In the genomic region with DNA sequence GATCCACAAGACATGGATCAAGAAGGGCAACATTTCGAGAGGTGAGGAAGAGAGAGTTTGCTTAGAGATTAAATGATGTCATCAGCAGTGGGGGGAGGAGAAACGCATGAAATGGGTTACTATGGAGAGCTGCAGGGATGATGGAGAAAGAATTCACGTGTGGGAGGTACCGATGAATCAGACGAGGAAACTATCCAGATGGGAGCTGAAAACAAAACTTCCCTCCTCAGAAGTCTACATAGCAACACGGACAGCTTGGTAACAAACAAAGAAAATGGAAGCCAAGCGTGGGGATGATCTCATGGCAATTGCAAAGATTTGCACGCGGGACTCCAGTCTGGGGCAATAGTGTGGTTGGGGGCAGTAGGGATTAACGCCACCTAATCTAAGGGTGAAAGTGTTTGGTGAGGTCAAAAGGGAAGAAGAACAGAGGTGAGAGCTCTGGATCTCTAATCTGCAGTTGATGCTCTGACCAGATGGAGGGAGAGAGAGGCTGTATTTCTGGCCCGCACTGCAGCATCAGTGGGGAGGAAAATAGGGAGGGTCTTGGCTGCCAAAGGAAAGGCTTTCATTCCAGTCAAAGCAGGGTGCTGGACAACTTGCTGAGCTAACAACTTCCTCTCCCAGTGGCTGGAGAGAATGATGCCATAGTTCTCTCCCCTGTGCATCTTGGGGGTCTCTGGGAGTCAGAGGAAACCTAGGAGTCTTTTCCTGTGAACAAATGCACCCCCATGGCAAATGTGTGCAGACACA, we compare ENCODE assay signal across 9 cellular contexts. TPM values are rescaled to one million over a fixed set of nuclear protein-coding genes. Genes with fewer than 3 reads are reported as not detected.
DNase-seq lines count a peak whose midpoint lies in the region; ATAC-seq and TF ChIP-seq lines count a peak whose summit lies in the region.
"Had no signal": no experiment of that assay in that cellular context is flagged by ENCODE, and none has a peak within 500 bp of the region (broad histone marks: within the 10 kb centered on the region; RNA-seq: fewer than 3 reads in every experiment).

No MANE protein-coding gene starts in this region.

- TF ChIP-seq CTCF in BJ (IDR thresholded peaks at IDR 0.05; ENCODE audit: insufficient read depth, low read depth, low read length) (no peak), fibroblast of lung (conservative IDR thresholded peaks at IDR 0.05 in 1 of 2, IDR thresholded peaks at IDR 0.05 in 1 of 2; ENCODE audit: low read depth in 1 of 2, low read length in 2 of 2) (no peak), omental fat pad (IDR thresholded peaks at IDR 0.05) (no peak)

- no peaks in the 10 kb centered on the region for H3K36me3 Mint-ChIP-seq in activated T-helper 1 cell treated with anti-CD3 and anti-CD28 coated beads, Interleukin-12 subunit alpha, Interleukin-12 subunit beta, Interleukin-2, Interleukin-4 antibody, amounts not matched to agents 30 ng/mL and 10 ng/mL and 1 ng/mL, durations not matched to agents 14 hours and 24 hours and 36 hours (ENCODE audit: low read depth)

- H2AFZ ChIP-seq in fibroblast of lung (ENCODE audit: low read length): peak overlapping the region; percentile 44

- H3K27me3 Mint-ChIP-seq in activated T-helper 1 cell treated with anti-CD3 and anti-CD28 coated beads, Interleukin-12 subunit alpha, Interleukin-12 subunit beta, Interleukin-2, Interleukin-4 antibody, amounts not matched to agents 30 ng/mL and 10 ng/mL and 1 ng/mL, durations not matched to agents 14 hours and 24 hours and 36 hours (ENCODE audit: insufficient read depth): no peaks in the 10 kb centered on the region

- H3K79me2 ChIP-seq in fibroblast of lung (ENCODE audit: control insufficient read depth, insufficient read depth, low read length): no peaks in the 10 kb centered on the region

- H3K27ac Mint-ChIP-seq in activated T-helper 1 cell treated with anti-CD3 and anti-CD28 coated beads, Interleukin-12 subunit alpha, Interleukin-12 subunit beta, Interleukin-2, Interleukin-4 antibody, amounts not matched to agents 30 ng/mL and 10 ng/mL and 1 ng/mL, durations not matched to agents 14 hours and 24 hours and 36 hours: no peak overlapping the region

- H3K4me3 Mint-ChIP-seq in activated T-helper 1 cell treated with anti-CD3 and anti-CD28 coated beads, Interleukin-12 subunit alpha, Interleukin-12 subunit beta, Interleukin-2, Interleukin-4 antibody, amounts not matched to agents 30 ng/mL and 10 ng/mL and 1 ng/mL, durations not matched to agents 14 hours and 24 hours and 36 hours: no peak overlapping the region

- peak overlapping the region; percentile 68 for H3K4me2 ChIP-seq in fibroblast of lung (ENCODE audit: extremely low read depth, insufficient read depth, low read length)

- no peaks in the 10 kb centered on the region for H3K9me3 ChIP-seq in fibroblast of lung (ENCODE audit: control insufficient read depth, insufficient read depth, low read depth, low read length)

- intact Hi-C loops in activated T-helper 1 cell treated with anti-CD3 and anti-CD28 coated beads, Interleukin-12 subunit alpha, Interleukin-12 subunit beta, Interleukin-2, Interleukin-4 antibody, amounts not matched to agents 30 ng/mL and 10 ng/mL and 1 ng/mL, durations not matched to agents 14 hours and 24 hours and 36 hours (cut with micrococcal nuclease): no loop called here

- peaks cover 6% of the 10 kb centered on the region for H3K4me1 ChIP-seq in fibroblast of lung (ENCODE audit: control insufficient read depth, extremely low read depth, insufficient read depth, low read length)

- H4K20me1 ChIP-seq in fibroblast of lung (ENCODE audit: control insufficient read depth, extremely low read depth, insufficient read depth, low read length): no peaks in the 10 kb centered on the region

- DNase-seq in BJ (ENCODE audit: low read depth): peak; percentile 77
- DNase-seq in RPMI7951 (ENCODE audit: low read depth): peak; percentile 93
- peak; percentile 80 to 96 for DNase-seq in fibroblast of lung (ENCODE audit: low read depth in 2 of 2)
- no peak for DNase-seq in omental fat pad (ENCODE audit: low spot score)
- no peak for DNase-seq in activated naive CD4-positive, alpha-beta T cell (lab: John Stamatoyannopoulos, UW)
- no peak for DNase-seq in activated T-helper 1 cell treated with anti-CD3 and anti-CD28 coated beads, Interleukin-12 subunit alpha, Interleukin-12 subunit beta, Interleukin-2, Interleukin-4 antibody, amounts not matched to agents 30 ng/mL and 10 ng/mL and 1 ng/mL, durations not matched to agents 14 hours and 24 hours and 36 hours (ENCODE audit: low spot score)
- no peak for DNase-seq in H7
- DNase-seq: stimulated activated naive CD4-positive, alpha-beta T cell had no signal

- H3K36me3 ChIP-seq in BJ (ENCODE audit: control insufficient read depth, insufficient read depth, low read length): no peaks in the 10 kb centered on the region
- no peaks in the 10 kb centered on the region for H3K36me3 ChIP-seq in fibroblast of lung (ENCODE audit: control insufficient read depth, insufficient read depth, low read length)
- no peaks in the 10 kb centered on the region for H3K36me3 ChIP-seq in H7 (replicated peaks; ENCODE audit: control insufficient read depth, insufficient read depth, low read length)

- ATAC-seq in omental fat pad (ENCODE audit: low FRiP score) (peak; percentile 93), GM18519 (IDR thresholded peaks at IDR 0.05; ENCODE audit: low FRiP score, unreplicated experiment) (no peak)

- H3K27me3 ChIP-seq in BJ (ENCODE audit: control insufficient read depth, insufficient read depth, low read length): no peaks in the 10 kb centered on the region
- no peaks in the 10 kb centered on the region for H3K27me3 ChIP-seq in fibroblast of lung (ENCODE audit: control insufficient read depth, insufficient read depth, low read length)
- no peaks in the 10 kb centered on the region for H3K27me3 ChIP-seq in H7 (ENCODE audit: control insufficient read depth, insufficient read depth, low read length)

- no peaks in the 10 kb centered on the region for H3K4me1 Mint-ChIP-seq in activated T-helper 1 cell treated with anti-CD3 and anti-CD28 coated beads, Interleukin-12 subunit alpha, Interleukin-12 subunit beta, Interleukin-2, Interleukin-4 antibody, amounts not matched to agents 30 ng/mL and 10 ng/mL and 1 ng/mL, durations not matched to agents 14 hours and 24 hours and 36 hours (ENCODE audit: low read depth)

- H3K27ac ChIP-seq in fibroblast of lung (ENCODE audit: insufficient read depth, low read length): peak overlapping the region; percentile 85

- POLR2A ChIA-PET in BJ (lab: Charles Lee): no interaction called here

- H3K9ac ChIP-seq in fibroblast of lung (ENCODE audit: insufficient read depth, low read length): no peak overlapping the region

- H3K9me3 Mint-ChIP-seq in activated T-helper 1 cell treated with anti-CD3 and anti-CD28 coated beads, Interleukin-12 subunit alpha, Interleukin-12 subunit beta, Interleukin-2, Interleukin-4 antibody, amounts not matched to agents 30 ng/mL and 10 ng/mL and 1 ng/mL, durations not matched to agents 14 hours and 24 hours and 36 hours: no peaks in the 10 kb centered on the region

- CTCF ChIA-PET in BJ (lab: Yijun Ruan, JAX): no interaction called here

- H3K4me3 ChIP-seq in BJ (ENCODE audit: low read depth, low read length): no peak overlapping the region
- H3K4me3 ChIP-seq in fibroblast of lung (replicated peaks in 1 of 4; ENCODE audit: control extremely low read depth in 1 of 4, insufficient read depth in 1 of 4, low read depth in 3 of 4, low read length in 4 of 4): peak overlapping the region in 1 of 4 experiments; percentile 23
- H3K4me3 ChIP-seq in H7 (ENCODE audit: insufficient read depth, low read depth, low read length): no peak overlapping the region

RNA-seq across cellular contexts. Expression of gene CSNK2A3, which starts 43.4 kb away (rescaled TPM):
- polyA plus RNA-seq in BJ (2011; rRNA removed) (0.91 and 1.3 TPM in 2 replicates), fibroblast of lung (2.1 and 2.3 TPM in 2 replicates)
- polyA minus RNA-seq in BJ (2011; rRNA and poly(A)+ RNA removed): 0.38 and 0.93 TPM in 2 replicates
- total RNA-seq in RPMI7951 (2014; rRNA removed; shearing (Covaris generic)): 1.7 and 1.8 TPM in 2 replicates
- total RNA-seq in fibroblast of lung (1.8 and 2.3 TPM in 2 replicates), omental fat pad (1 to 10 TPM; 1.1 to 2.9 (median 1.6) TPM)
- 1.7 and 1.8 TPM in 2 replicates for polyA plus RNA-seq in fibroblast of lung (2012)
- polyA minus RNA-seq in fibroblast of lung (ENCODE audit: low replicate concordance): 0.33 TPM in 1 of 2 replicates, not detected in the other
- total RNA-seq in activated T-helper 1 cell treated with anti-CD3 and anti-CD28 coated beads, Interleukin-12 subunit alpha, Interleukin-12 subunit beta, Interleukin-2, Interleukin-4 antibody, amounts not matched to agents 30 ng/mL and 10 ng/mL and 1 ng/mL, durations not matched to agents 14 hours and 24 hours and 36 hours: 1.2 TPM in 2 replicates
- total RNA-seq in H7 (2014; rRNA removed; shearing (Covaris generic)): 1.6 and 2.5 TPM in 2 replicates

Comparison
In these comparisons a context has a peak if more than half of its experiments do, and no peak if none do; other contexts are left out.
1. DNase-seq: peak in BJ (single experiment), RPMI7951 (single experiment) and fibroblast of lung (2 of 2); none in omental fat pad (single experiment), activated naive CD4-positive, alpha-beta T cell (0 of 4), activated T-helper 1 cell treated with anti-CD3 and anti-CD28 coated beads, Interleukin-12 subunit alpha, Interleukin-12 subunit beta, Interleukin-2, Interleukin-4 antibody, amounts not matched to agents 30 ng/mL and 10 ng/mL and 1 ng/mL, durations not matched to agents 14 hours and 24 hours and 36 hours (single experiment) and H7 (single experiment).